23 cellular contexts compared by ENCODE assay signal in genomic region chr4:89727236-89727635, GRCh38.
DNase-seq lines count a peak whose midpoint lies in the region; FAIRE-seq and TF ChIP-seq lines count a peak whose summit lies in the region.
"Had no signal": no experiment of that assay in that cellular context is flagged by ENCODE, and none has a peak within 500 bp of the region (broad histone marks: within the 10 kb centered on the region; RNA-seq: fewer than 3 reads in every experiment).

No MANE protein-coding gene starts in this region.

- no peak for FAIRE-seq in HTR-8/SVneo (lab: Jason Lieb, UNC)
- FAIRE-seq: A549, G401.6, GM19239, H1 had no signal

- TF ChIP-seq CTCF in epithelial cell of esophagus (IDR thresholded peaks at IDR 0.05; ENCODE audit: insufficient read depth, low read depth, low read length, missing control alignments), result no peak

- DNase-seq in ELR (ENCODE audit: low read depth) (peak; percentile 6), LHCN-M2 (ENCODE audit: low read depth) (peak; percentile 19), epithelial cell of esophagus (ENCODE audit: low read depth) (peak; percentile 63), NCI-H1930 (lab: John Stamatoyannopoulos, UW) (no peak), HTR-8/SVneo (ENCODE audit: insufficient read length, low spot score) (no peak), NCI-H1092 treated with DMSO at 0.1 percent for 48 hours (lab: John Stamatoyannopoulos, UW) (no peak)
- DNase-seq: 8988T; ACHN; AML-193; BE2C; Calu3; CD4-positive, alpha-beta T cell; COR-L47; DMS53; DMS79 treated with DMSO at 0.1 percent for 48 hours; GM23248; H7; HCEC 1CT had no signal

- no peak overlapping the region for H3K4me3 ChIP-seq in epithelial cell of esophagus (ENCODE audit: low read length)
- H3K4me3 ChIP-seq: A549; BLaER1 treated with 17β-estradiol and CSF1 and Interleukin-3, amounts not matched to agents 10 nM and 100 nM; GM23248 had no signal

Comparison
In these comparisons a context has a peak if more than half of its experiments do, and no peak if none do; other contexts are left out.
1. DNase-seq: peak in ELR (single experiment), LHCN-M2 (single experiment) and epithelial cell of esophagus (single experiment); none in NCI-H1930 (0 of 2), HTR-8/SVneo (single experiment) and NCI-H1092 treated with DMSO at 0.1 percent for 48 hours (single experiment).